Comparison of ENCODE assay signal across 18 cellular contexts in the genomic region with DNA sequence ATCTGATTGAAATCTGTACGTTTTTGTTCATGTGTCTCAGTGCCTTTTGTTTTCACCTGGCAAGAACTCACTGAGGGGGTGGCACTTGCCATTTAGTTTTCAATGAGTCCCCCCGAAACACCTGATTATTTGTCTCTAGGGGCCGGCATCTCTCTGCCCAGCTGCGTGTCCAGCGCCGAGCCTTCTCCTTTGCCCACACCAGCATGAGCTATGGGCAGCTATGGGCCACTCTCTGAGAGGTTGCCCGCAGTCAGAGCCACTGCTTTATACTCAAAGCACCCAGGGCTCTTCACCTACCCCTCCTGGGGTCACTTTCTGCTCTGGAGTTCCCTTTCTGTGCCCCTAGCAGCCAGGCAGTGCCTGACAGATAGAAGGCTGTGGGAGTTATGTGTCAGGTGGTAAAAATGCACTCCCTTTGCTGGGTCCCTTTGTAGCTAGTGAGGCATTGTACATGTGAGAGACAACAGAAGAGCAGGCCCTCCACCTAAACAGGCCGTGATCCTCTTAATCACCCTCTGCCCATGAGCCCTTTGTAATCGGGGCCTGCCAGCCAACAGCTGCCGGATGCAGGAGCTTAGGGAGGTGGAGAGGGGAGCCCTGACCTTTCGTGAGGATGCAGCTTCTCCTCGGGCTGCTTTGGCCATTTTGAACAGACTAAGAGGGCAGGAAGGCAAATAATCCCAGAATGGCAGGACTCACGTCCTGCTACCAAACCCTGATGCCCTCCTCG.
A peak's percentile ranks its signal among the peaks of the same experiment; 100 is the strongest.
DNase-seq lines count a peak whose midpoint lies in the region; ATAC-seq and TF ChIP-seq lines count a peak whose summit lies in the region.
"Had no signal": no experiment of that assay in that cellular context is flagged by ENCODE, and none has a peak within 500 bp of the region (broad histone marks: within the 10 kb centered on the region; RNA-seq: fewer than 3 reads in every experiment).

No MANE protein-coding gene starts in this region.

- ATAC-seq in stimulated activated naive CD8-positive, alpha-beta T cell treated with anti-CD3 and anti-CD28 coated beads, Interleukin-15, Interleukin-2, amounts not matched to agents 100 U/mL and 50 U/mL, for 24 hours, result peak; percentile 16
- no peak for ATAC-seq in stimulated activated naive CD8-positive, alpha-beta T cell treated with anti-CD3 and anti-CD28 coated beads, Interleukin-15, amount 100 ng/mL, for 72 hours
- no peak for ATAC-seq in HG02678 (IDR thresholded peaks at IDR 0.05; ENCODE audit: unreplicated experiment)
- ATAC-seq: HepG2 had no signal

- H3K4me3 ChIP-seq in lower leg skin (ENCODE audit: low read depth, poor library complexity, severe bottlenecking), result no peak overlapping the region
- H3K4me3 ChIP-seq in dorsolateral prefrontal cortex, result no peak overlapping the region
- H3K4me3 ChIP-seq: BLaER1 treated with 17β-estradiol and CSF1 and Interleukin-3, amounts not matched to agents 10 nM and 100 nM had no signal

- no peaks in the 10 kb centered on the region for H3K27me3 Mint-ChIP-seq in stimulated activated naive CD8-positive, alpha-beta T cell treated with anti-CD3 and anti-CD28 coated beads, Interleukin-15, amount 100 ng/mL, for 72 hours

- intact Hi-C loops in lower leg skin (cut with DNase I; ENCODE audit: low total_unique reads) (no loop called here), dorsolateral prefrontal cortex (cut with DNase I) (no loop called here)

- no peak for DNase-seq in stimulated activated naive CD8-positive, alpha-beta T cell treated with anti-CD3 and anti-CD28 coated beads, Interleukin-15, Interleukin-2, amounts not matched to agents 100 U/mL and 50 U/mL, for 24 hours
- DNase-seq in stimulated activated naive CD8-positive, alpha-beta T cell treated with anti-CD3 and anti-CD28 coated beads, Interleukin-15, amount 100 ng/mL, for 72 hours, result no peak
- peak; percentile 73 for DNase-seq in NCI-H82 treated with DMSO at 0.1 percent for 48 hours (lab: John Stamatoyannopoulos, UW; ENCODE audit: unreplicated experiment)
- peak; percentile 58 for DNase-seq in myocyte (ENCODE audit: low read depth)
- DNase-seq in UCSD-AML1 (lab: John Stamatoyannopoulos, UW; ENCODE audit: unreplicated experiment), result no peak
- DNase-seq in lower leg skin (ENCODE audit: low spot score in 2 of 2), result no peak
- no peak for DNase-seq in dorsolateral prefrontal cortex
- DNase-seq: CD8-positive, alpha-beta memory T cell; DND-41; NCI-H1048; NCI-H1694 treated with DMSO at 0.1 percent for 48 hours; NCI-H2107; NCI-H446; SHP77 treated with DMSO at 0.1 percent for 48 hours had no signal

- TF ChIP-seq CTCF in lower leg skin (IDR thresholded peaks at IDR 0.05) (no peak), dorsolateral prefrontal cortex (IDR thresholded peaks at IDR 0.05 in 54 of 56, conservative IDR thresholded peaks at IDR 0.05 in 2 of 56; ENCODE audit: low read depth in 1 of 56, partially characterized antibody in 56 of 56) (no peak)

- peak overlapping the region in 2 of 59 donors; percentile 5 to 30 for H3K27ac ChIP-seq in dorsolateral prefrontal cortex
- H3K27ac ChIP-seq: BLaER1 treated with 17β-estradiol and CSF1 and Interleukin-3, amounts not matched to agents 10 nM and 100 nM; KMS-11 had no signal

- no peaks in the 10 kb centered on the region for H3K9me3 Mint-ChIP-seq in stimulated activated naive CD8-positive, alpha-beta T cell treated with anti-CD3 and anti-CD28 coated beads, Interleukin-15, amount 100 ng/mL, for 72 hours

- 90 to 91% methylated on average over 11 to 14 of the region's 14 CpGs for WGBS in lower leg skin, 2 donors

- no peak for TF ChIP-seq POLR2A in lower leg skin (IDR thresholded peaks at IDR 0.05)

- no peak overlapping the region for H3K4me3 Mint-ChIP-seq in stimulated activated naive CD8-positive, alpha-beta T cell treated with anti-CD3 and anti-CD28 coated beads, Interleukin-15, amount 100 ng/mL, for 72 hours
- H3K4me3 Mint-ChIP-seq: CD8-positive, alpha-beta memory T cell had no signal

- no peaks in the 10 kb centered on the region for H3K4me1 Mint-ChIP-seq in stimulated activated naive CD8-positive, alpha-beta T cell treated with anti-CD3 and anti-CD28 coated beads, Interleukin-15, amount 100 ng/mL, for 72 hours
- H3K4me1 Mint-ChIP-seq: CD8-positive, alpha-beta memory T cell had no signal

- H3K27me3 ChIP-seq in dorsolateral prefrontal cortex, result no peaks in the 10 kb centered on the region
- H3K27me3 ChIP-seq: BLaER1 treated with 17β-estradiol and CSF1 and Interleukin-3, amounts not matched to agents 10 nM and 100 nM had no signal

- H3K27ac Mint-ChIP-seq in stimulated activated naive CD8-positive, alpha-beta T cell treated with anti-CD3 and anti-CD28 coated beads, Interleukin-15, amount 100 ng/mL, for 72 hours, result no peak overlapping the region
- H3K27ac Mint-ChIP-seq: CD8-positive, alpha-beta memory T cell had no signal

Comparison
In these comparisons a context has a peak if more than half of its experiments do, and no peak if none do; other contexts are left out.
1. DNase-seq: peak in NCI-H82 treated with DMSO at 0.1 percent for 48 hours (single experiment) and myocyte (single experiment); none in stimulated activated naive CD8-positive, alpha-beta T cell treated with anti-CD3 and anti-CD28 coated beads, Interleukin-15, Interleukin-2, amounts not matched to agents 100 U/mL and 50 U/mL, for 24 hours (single experiment), stimulated activated naive CD8-positive, alpha-beta T cell treated with anti-CD3 and anti-CD28 coated beads, Interleukin-15, amount 100 ng/mL, for 72 hours (0 of 2), UCSD-AML1 (single experiment), lower leg skin (0 of 2) and dorsolateral prefrontal cortex (0 of 10).